Comparison of ENCODE assay signal across 20 cellular contexts in the genomic region with DNA sequence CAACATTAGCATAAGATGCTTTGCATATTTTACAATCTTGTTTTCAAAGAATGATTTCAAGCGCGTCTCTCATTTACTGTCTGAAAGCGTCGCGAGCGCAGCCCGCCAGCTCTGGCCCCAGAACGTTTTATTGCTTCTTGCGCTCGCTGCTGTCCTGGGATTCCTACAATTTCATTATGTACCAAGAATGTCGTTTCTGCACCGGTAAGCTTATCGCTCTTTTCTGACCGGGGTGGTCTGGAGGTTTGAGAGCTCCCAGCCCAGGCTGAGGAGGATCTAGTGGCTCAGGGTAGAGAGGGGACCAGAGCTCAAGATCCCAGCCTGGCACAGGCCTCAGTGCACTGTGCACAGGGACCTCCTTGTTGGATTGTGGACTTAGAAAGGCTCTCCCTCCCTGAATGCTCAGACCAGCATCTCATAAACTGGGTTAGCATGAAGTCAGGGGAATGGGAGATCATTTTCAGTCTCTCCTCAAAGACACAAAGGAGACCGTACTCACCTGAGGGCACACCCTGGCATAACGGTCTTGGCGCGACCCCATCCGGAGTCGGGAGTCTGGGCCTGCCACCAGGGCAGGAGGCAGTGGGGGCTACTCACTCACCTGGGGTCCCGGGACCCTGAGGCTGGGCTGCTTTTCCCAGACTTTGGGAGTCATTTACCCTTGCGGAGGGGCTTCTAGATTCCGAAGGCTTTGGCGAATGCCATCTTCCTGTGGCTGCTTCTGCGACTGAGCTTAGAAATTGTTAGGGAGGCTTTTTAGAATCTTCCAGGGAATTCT.
DNase-seq lines count a peak whose midpoint lies in the region; ATAC-seq and TF ChIP-seq lines count a peak whose summit lies in the region.
"Had no signal": no experiment of that assay in that cellular context is flagged by ENCODE, and none has a peak within 500 bp of the region (broad histone marks: within the 10 kb centered on the region; RNA-seq: fewer than 3 reads in every experiment).

No MANE protein-coding gene starts in this region.

- H3K27me3 ChIP-seq in SK-N-SH (ENCODE audit: insufficient read depth) (peaks cover 4% of the 10 kb centered on the region; the same call in 1 of the 2 replicates), esophagus muscularis mucosa (peaks cover 0 to 60% (median 0%) of the 10 kb centered on the region in 4 donors)

- no peak for TF ChIP-seq POLR2A in esophagus muscularis mucosa (IDR thresholded peaks at IDR 0.05; ENCODE audit: low read depth)

- POLR2A ChIA-PET in SK-N-SH (lab: Yijun Ruan, JAX) = no interaction called here

- TF ChIP-seq RAD21 in SK-N-SH (IDR thresholded peaks at IDR 0.05; ENCODE audit: low read length) = no peak

- H3K36me3 ChIP-seq in SK-N-SH (replicated peaks in 1 of 2; ENCODE audit: control insufficient read depth in 1 of 2, insufficient read depth in 2 of 2, low read length in 1 of 2) (no peaks in the 10 kb centered on the region), esophagus muscularis mucosa (no peaks in the 10 kb centered on the region)

- no peak overlapping the region for H3K4me3 ChIP-seq in SK-N-SH (ENCODE audit: low read depth in 2 of 2, low read length in 1 of 2)
- no peak overlapping the region for H3K4me3 ChIP-seq in esophagus muscularis mucosa

- intact Hi-C loops in esophagus muscularis mucosa (cut with DNase I) = no loop called here

- CTCF ChIA-PET in SK-N-SH (lab: Yijun Ruan, JAX) = interaction anchor here (1.5 to 1.6 kb wide), 2 partner anchors 36 to 67 kb away, joined by 3 to 5 read pairs; no protein-coding TSS in a partner anchor

- H3F3A ChIP-seq in SK-N-SH (replicated peaks; ENCODE audit: insufficient read depth) = no peaks in the 10 kb centered on the region

- peak overlapping the region in 1 of 2 experiments; percentile 92; a peak in 1 of 4 replicates for H3K27ac ChIP-seq in SK-N-SH (ENCODE audit: low read depth in 2 of 2, low read length in 1 of 2)
- H3K27ac ChIP-seq in esophagus muscularis mucosa (replicated peaks in 1 of 4) = no peak overlapping the region
- H3K27ac ChIP-seq: parathyroid adenoma had no signal

- H3K9me3 ChIP-seq in SK-N-SH (no peaks in the 10 kb centered on the region), esophagus muscularis mucosa (no peaks in the 10 kb centered on the region)

- no peak for TF ChIP-seq EP300 in SK-N-SH (IDR thresholded peaks at IDR 0.05; ENCODE audit: borderline replicate concordance in 1 of 2, low read depth in 1 of 2, low read length in 1 of 2)
- TF ChIP-seq EP300 in esophagus muscularis mucosa (IDR thresholded peaks at IDR 0.05) = no peak

- H3K4me1 ChIP-seq in SK-N-SH (ENCODE audit: control insufficient read depth in 1 of 2, insufficient read depth in 2 of 2, low read depth in 1 of 2, low read length in 1 of 2) (peaks cover 0 to 72% of the 10 kb centered on the region in 2 experiments; a peak in 1 of 4 replicates), esophagus muscularis mucosa (peaks cover 0 to 10% (median 3%) of the 10 kb centered on the region in 4 donors)
- H3K4me1 ChIP-seq: parathyroid adenoma had no signal

- 68% methylated on average over 20 of the region's 25 CpGs for WGBS in SK-N-SH (ENCODE audit: low lambda C conversion rate)
- 87% methylated on average over 17 of the region's 25 CpGs for WGBS in esophagus muscularis mucosa

- no peaks in the 10 kb centered on the region for H3K9me2 ChIP-seq in SK-N-SH

- no peaks in the 10 kb centered on the region for H3K79me2 ChIP-seq in SK-N-SH (ENCODE audit: insufficient read depth)
- H3K79me2 ChIP-seq: parathyroid adenoma had no signal

- H3K9ac ChIP-seq in SK-N-SH = no peak overlapping the region
- H3K9ac ChIP-seq: parathyroid adenoma had no signal

- no peak overlapping the region for H3K4me2 ChIP-seq in SK-N-SH

- no peak overlapping the region for H2AFZ ChIP-seq in SK-N-SH (ENCODE audit: low read depth)
- H2AFZ ChIP-seq: parathyroid adenoma had no signal

- H4K20me1 ChIP-seq in SK-N-SH (ENCODE audit: insufficient read depth) = no peaks in the 10 kb centered on the region

- peak; percentile 17 for DNase-seq in SK-N-SH
- peak; percentile 20 for DNase-seq in D341Med (ENCODE audit: low spot score)
- peak; percentile 60 for DNase-seq in esophagus muscularis mucosa (ENCODE audit: extremely low spot score)
- DNase-seq in retina = peak; percentile 21
- DNase-seq in GM19238 (ENCODE audit: insufficient read length, low spot score) = no peak
- DNase-seq: 8988T; activated CD4-positive, alpha-beta T cell treated with anti-CD3 and anti-CD28 coated beads for 1 hour; CD4-positive, alpha-beta memory T cell; effector CD8-positive, alpha-beta T cell; erythroblast; foreskin fibroblast; left cardiac atrium; NCI-H1417; SIG-M5 had no signal

- no peak for TF ChIP-seq CTCF in SK-N-SH (IDR thresholded peaks at IDR 0.05)
- no peak for TF ChIP-seq CTCF in esophagus muscularis mucosa (IDR thresholded peaks at IDR 0.05)

- ATAC-seq in SK-N-SH treated with all-trans-retinoic acid at 6 μM for 48 hours = no peak
- ATAC-seq in HG03196 (IDR thresholded peaks at IDR 0.05; ENCODE audit: unreplicated experiment) = no peak
- ATAC-seq in HG02571 (IDR thresholded peaks at IDR 0.05; ENCODE audit: unreplicated experiment) = no peak
- ATAC-seq: activated T-helper 17 cell treated with anti-CD3 and anti-CD28 coated beads, Interleukin-2, amount 50 U/mL, for 72 hours; left cardiac atrium; naive thymus-derived CD8-positive, alpha-beta T cell had no signal

TF ChIP-seq in SK-N-SH, 30 proteins besides CTCF, POLR2A, EP300 and RAD21 (continues in another document):
- no peak for TF ChIP-seq MXI1 (IDR thresholded peaks at IDR 0.05; ENCODE audit: low read depth, low read length)
- TF ChIP-seq, protein P1, sequence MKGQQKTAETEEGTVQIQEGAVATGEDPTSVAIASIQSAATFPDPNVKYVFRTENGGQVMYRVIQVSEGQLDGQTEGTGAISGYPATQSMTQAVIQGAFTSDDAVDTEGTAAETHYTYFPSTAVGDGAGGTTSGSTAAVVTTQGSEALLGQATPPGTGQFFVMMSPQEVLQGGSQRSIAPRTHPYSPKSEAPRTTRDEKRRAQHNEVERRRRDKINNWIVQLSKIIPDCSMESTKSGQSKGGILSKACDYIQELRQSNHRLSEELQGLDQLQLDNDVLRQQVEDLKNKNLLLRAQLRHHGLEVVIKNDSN (IDR thresholded peaks at IDR 0.05; ENCODE audit: borderline replicate concordance, low read depth) = no peak
- no peak for TF ChIP-seq RXRA (IDR thresholded peaks at IDR 0.05; ENCODE audit: borderline replicate concordance, low read depth)
- no peak for TF ChIP-seq TAF1 (IDR thresholded peaks at IDR 0.05; ENCODE audit: borderline replicate concordance, low read depth, low read length)
- no peak for TF ChIP-seq EZH2phosphoT487 (IDR thresholded peaks at IDR 0.05; ENCODE audit: borderline replicate concordance, low read depth)
- no peak for TF ChIP-seq RCOR1 (IDR thresholded peaks at IDR 0.05; ENCODE audit: low read length)
- no peak for TF ChIP-seq RFX5 (IDR thresholded peaks at IDR 0.05; ENCODE audit: low read length)

TF ChIP-seq in SK-N-SH treated with all-trans-retinoic acid at 6 μM for 48 hours, 23 proteins besides CTCF, POLR2A, EP300 and RAD21:
- TF ChIP-seq ZNF565 (CRISPR knock-in tag; conservative IDR thresholded peaks at IDR 0.05; ENCODE audit: low read depth) (no peak), GLIS3 (CRISPR knock-in tag; IDR thresholded peaks at IDR 0.05) (no peak), CSDC2 (CRISPR knock-in tag; IDR thresholded peaks at IDR 0.05) (no peak), BACH2 (CRISPR knock-in tag; IDR thresholded peaks at IDR 0.05; ENCODE audit: borderline replicate concordance) (no peak), PPARA (CRISPR knock-in tag; IDR thresholded peaks at IDR 0.05; ENCODE audit: borderline replicate concordance) (no peak), CSRNP3 (CRISPR knock-in tag; IDR thresholded peaks at IDR 0.05) (no peak)
TF ChIP-seq in SK-N-SH treated with all-trans-retinoic acid at 6 μM for 48 hours: peak in this region for 0.
